Comparison of ENCODE assay signal across 15 cellular contexts in the genomic region with DNA sequence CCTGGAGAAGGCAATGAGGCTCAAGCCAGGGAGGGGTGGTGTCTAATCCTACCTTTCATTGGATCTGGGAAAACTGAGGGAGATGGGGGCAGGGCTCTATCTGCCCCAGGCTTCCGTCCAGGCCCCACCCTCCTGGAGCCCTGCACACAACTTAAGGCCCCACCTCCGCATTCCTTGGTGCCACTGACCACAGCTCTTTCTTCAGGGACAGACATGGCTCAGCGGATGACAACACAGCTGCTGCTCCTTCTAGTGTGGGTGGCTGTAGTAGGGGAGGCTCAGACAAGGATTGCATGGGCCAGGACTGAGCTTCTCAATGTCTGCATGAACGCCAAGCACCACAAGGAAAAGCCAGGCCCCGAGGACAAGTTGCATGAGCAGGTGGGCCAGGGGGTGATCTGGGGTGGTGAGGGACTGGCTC. TPM values are rescaled to one million over a fixed set of nuclear protein-coding genes. Genes with fewer than 3 reads are reported as not detected.
DNase-seq lines count a peak whose midpoint lies in the region; ATAC-seq and TF ChIP-seq lines count a peak whose summit lies in the region.
"Had no signal": no experiment of that assay in that cellular context is flagged by ENCODE, and none has a peak within 500 bp of the region (broad histone marks: within the 10 kb centered on the region; RNA-seq: fewer than 3 reads in every experiment).

Gene FOLR1 (plus strand): TSS at position 180 of the 421 bp plus-strand sequence. CDS start 34 bp downstream, at position 214.

- no peaks in the 10 kb centered on the region for H3F3A ChIP-seq in GM23338 (replicated peaks; ENCODE audit: low read depth)

- no peak within 1 kb of the TSS for H3K4me3 ChIP-seq in GM23338
- no peak within 1 kb of the TSS for H3K4me3 ChIP-seq in hepatocyte
- no peak within 1 kb of the TSS for H3K4me3 ChIP-seq in trophoblast cell (ENCODE audit: low read depth, low read length)
- H3K4me3 ChIP-seq: BLaER1 treated with 17β-estradiol and CSF1 and Interleukin-3, amounts not matched to agents 10 nM and 100 nM; colonic mucosa; right lobe of liver had no signal

- H4K91ac ChIP-seq in trophoblast cell (ENCODE audit: low read depth, low read length) = peak within 1 kb of the TSS; percentile 70

- no peak within 1 kb of the TSS for H2BK5ac ChIP-seq in trophoblast cell (ENCODE audit: low read depth, low read length, poor library complexity)

- H3K9me2 ChIP-seq in GM23338 (ENCODE audit: insufficient read depth) (no peaks in the 10 kb centered on the region), hepatocyte (replicated peaks; ENCODE audit: insufficient read depth) (no peaks in the 10 kb centered on the region)

- peaks cover 16% of the 10 kb centered on the region; the same call in 2 of the 3 replicates for H3K4me1 Mint-ChIP-seq in GM23338
- H3K4me1 Mint-ChIP-seq: stimulated activated naive CD8-positive, alpha-beta T cell treated with anti-CD3 and anti-CD28 coated beads, Interleukin-15, amount 100 ng/mL, for 72 hours had no signal

- H3K23ac ChIP-seq in trophoblast cell (ENCODE audit: low read length) = no peak within 1 kb of the TSS

- H3K27me3 Mint-ChIP-seq in GM23338 (ENCODE audit: insufficient read depth, low read depth, poor library complexity) = peaks cover 6% of the 10 kb centered on the region
- H3K27me3 Mint-ChIP-seq: stimulated activated naive CD8-positive, alpha-beta T cell treated with anti-CD3 and anti-CD28 coated beads, Interleukin-15, amount 100 ng/mL, for 72 hours had no signal

- H3K4me2 ChIP-seq in GM23338 (no peak within 1 kb of the TSS), hepatocyte (no peak within 1 kb of the TSS), trophoblast cell (ENCODE audit: low read length) (no peak within 1 kb of the TSS)

- H2AFZ ChIP-seq in GM23338 (peak within 1 kb of the TSS; percentile 47), hepatocyte (no peak within 1 kb of the TSS), trophoblast cell (ENCODE audit: insufficient read depth, low read length, poor library complexity) (no peak within 1 kb of the TSS)

- peaks cover 6% of the 10 kb centered on the region; the same call in 1 of the 2 replicates for H3K4me1 ChIP-seq in GM23338 (ENCODE audit: insufficient read depth)
- H3K4me1 ChIP-seq in hepatocyte (ENCODE audit: insufficient read depth) = no peaks in the 10 kb centered on the region
- H3K4me1 ChIP-seq in trophoblast cell (ENCODE audit: control insufficient read depth in 1 of 2, insufficient read depth in 2 of 2, low read length in 2 of 2) = peaks cover 15 to 22% of the 10 kb centered on the region in 2 experiments
- H3K4me1 ChIP-seq: colonic mucosa, right lobe of liver had no signal

- no peaks in the 10 kb centered on the region for H3K79me2 ChIP-seq in GM23338 (replicated peaks; ENCODE audit: insufficient read depth)
- H3K79me2 ChIP-seq in hepatocyte = no peaks in the 10 kb centered on the region
- H3K79me2 ChIP-seq in trophoblast cell (ENCODE audit: control insufficient read depth, insufficient read depth, low read length, poor library complexity) = no peaks in the 10 kb centered on the region

- H3K9me3 ChIP-seq in hepatocyte (ENCODE audit: low read depth) (no peaks in the 10 kb centered on the region), trophoblast cell (ENCODE audit: insufficient read depth, low read depth, low read length) (peaks cover 3% of the 10 kb centered on the region)
- H3K9me3 ChIP-seq: BLaER1 treated with 17β-estradiol and CSF1 and Interleukin-3, amounts not matched to agents 10 nM and 100 nM; colonic mucosa; right lobe of liver had no signal

- H3K27ac Mint-ChIP-seq in GM23338 = no peak within 1 kb of the TSS

- no peak within 1 kb of the TSS for H3K27ac ChIP-seq in GM23338 (ENCODE audit: low read depth)
- no peak within 1 kb of the TSS for H3K27ac ChIP-seq in hepatocyte
- H3K27ac ChIP-seq in trophoblast cell (ENCODE audit: low read depth, low read length) = no peak within 1 kb of the TSS
- H3K27ac ChIP-seq: BLaER1 treated with 17β-estradiol and CSF1 and Interleukin-3, amounts not matched to agents 10 nM and 100 nM; colonic mucosa; right lobe of liver had no signal

- peaks cover 5% of the 10 kb centered on the region for H3K79me1 ChIP-seq in trophoblast cell (ENCODE audit: low read length)

- no peak within 1 kb of the TSS for H3K9ac ChIP-seq in trophoblast cell (ENCODE audit: low read length)
- H3K9ac ChIP-seq: BLaER1 treated with 17β-estradiol and CSF1 and Interleukin-3, amounts not matched to agents 10 nM and 100 nM had no signal

- DNase-seq in GM23338 (ENCODE audit: low spot score) (peak; percentile 61), RPMI7951 (ENCODE audit: low read depth) (peak; percentile 44), hepatocyte (ENCODE audit: low spot score) (no peak), trophoblast cell (peak; percentile 46 to 52), globus pallidus (ENCODE audit: low spot score) (no peak), retina (no peak), Kasumi-1 (lab: John Stamatoyannopoulos, UW) (no peak)
- DNase-seq: colonic mucosa; NCI-H146; NCI-H524 treated with DMSO at 0.1 percent for 48 hours; right lobe of liver; SHP77 treated with DMSO at 0.1 percent for 48 hours; stimulated activated naive CD8-positive, alpha-beta T cell treated with anti-CD3 and anti-CD28 coated beads, Interleukin-15, amount 100 ng/mL, for 72 hours had no signal

- H4K12ac ChIP-seq in trophoblast cell (ENCODE audit: low read depth, low read length) = no peak within 1 kb of the TSS

- H3K36me3 ChIP-seq in GM23338 (ENCODE audit: insufficient read depth) (no peaks in the 10 kb centered on the region), hepatocyte (replicated peaks; ENCODE audit: insufficient read depth, low read depth) (no peaks in the 10 kb centered on the region), trophoblast cell (ENCODE audit: control insufficient read depth in 1 of 2, insufficient read depth in 2 of 2, low read length in 2 of 2) (no peaks in the 10 kb centered on the region)
- H3K36me3 ChIP-seq: BLaER1 treated with 17β-estradiol and CSF1 and Interleukin-3, amounts not matched to agents 10 nM and 100 nM; colonic mucosa; right lobe of liver had no signal

- no peak within 1 kb of the TSS for H2BK120ac ChIP-seq in trophoblast cell (ENCODE audit: insufficient read depth, low read length, poor library complexity)

- H3K4me3 Mint-ChIP-seq in GM23338 = no peak within 1 kb of the TSS
- H3K4me3 Mint-ChIP-seq: stimulated activated naive CD8-positive, alpha-beta T cell treated with anti-CD3 and anti-CD28 coated beads, Interleukin-15, amount 100 ng/mL, for 72 hours had no signal

- peak within 1 kb of the TSS; percentile 6 for H4K8ac ChIP-seq in trophoblast cell (ENCODE audit: low read depth, low read length)

- ATAC-seq in GM23338 (peak; percentile 81), HG03097 (IDR thresholded peaks at IDR 0.05; ENCODE audit: low FRiP score, unreplicated experiment) (no peak)
- ATAC-seq: right lobe of liver; stimulated activated naive CD8-positive, alpha-beta T cell treated with anti-CD3 and anti-CD28 coated beads, Interleukin-15, amount 100 ng/mL, for 72 hours had no signal

- no peak within 1 kb of the TSS for H3K4ac ChIP-seq in trophoblast cell (ENCODE audit: low read depth, low read length)

- no peaks in the 10 kb centered on the region for H3K9me3 Mint-ChIP-seq in GM23338
- H3K9me3 Mint-ChIP-seq: stimulated activated naive CD8-positive, alpha-beta T cell treated with anti-CD3 and anti-CD28 coated beads, Interleukin-15, amount 100 ng/mL, for 72 hours had no signal

- WGBS in hepatocyte (ENCODE audit: low lambda C conversion rate, missing lambda C conversion rate) = 60% methylated on average over 5 of the region's 5 CpGs
- no CpG with 5 or more reads among the region's 5 CpGs for WGBS in trophoblast cell (ENCODE audit: extremely low coverage, insufficient coverage, insufficient read length)

- TF ChIP-seq CTCF in GM23338 (conservative IDR thresholded peaks at IDR 0.05; ENCODE audit: low read depth in 2 of 2) (no peak), hepatocyte (IDR thresholded peaks at IDR 0.05; ENCODE audit: poor library complexity) (no peak)

- no peak within 1 kb of the TSS for H3K18ac ChIP-seq in trophoblast cell (ENCODE audit: low read length)

- H4K20me1 ChIP-seq in GM23338 (replicated peaks; ENCODE audit: insufficient read depth) (no peaks in the 10 kb centered on the region), hepatocyte (ENCODE audit: insufficient read depth, poor library complexity, severe bottlenecking) (no peaks in the 10 kb centered on the region)
- H4K20me1 ChIP-seq: BLaER1 treated with 17β-estradiol and CSF1 and Interleukin-3, amounts not matched to agents 10 nM and 100 nM had no signal

- H2AK5ac ChIP-seq in trophoblast cell (ENCODE audit: low read length) = peak within 1 kb of the TSS; percentile 96

- H3K27me3 ChIP-seq in GM23338 (ENCODE audit: insufficient read depth) (no peaks in the 10 kb centered on the region), hepatocyte (no peaks in the 10 kb centered on the region), trophoblast cell (ENCODE audit: insufficient read depth, low read length) (no peaks in the 10 kb centered on the region)
- H3K27me3 ChIP-seq: BLaER1 treated with 17β-estradiol and CSF1 and Interleukin-3, amounts not matched to agents 10 nM and 100 nM; colonic mucosa; right lobe of liver had no signal

- H3K14ac ChIP-seq in trophoblast cell (ENCODE audit: low read length) = no peak within 1 kb of the TSS

- H2BK12ac ChIP-seq in trophoblast cell (ENCODE audit: low read length) = peak within 1 kb of the TSS; percentile 24

- H3K36me3 Mint-ChIP-seq in GM23338 (ENCODE audit: low read depth) = no peaks in the 10 kb centered on the region

TF ChIP-seq in GM23338, 12 proteins besides CTCF, POLR2A, EP300 and RAD21 (continues in another document):
- TF ChIP-seq NANOG (IDR thresholded peaks at IDR 0.05; ENCODE audit: borderline replicate concordance) (no peak), ZNF331 (CRISPR knock-in tag; IDR thresholded peaks at IDR 0.05; ENCODE audit: low read depth) (no peak)
- TF ChIP-seq, protein P1, sequence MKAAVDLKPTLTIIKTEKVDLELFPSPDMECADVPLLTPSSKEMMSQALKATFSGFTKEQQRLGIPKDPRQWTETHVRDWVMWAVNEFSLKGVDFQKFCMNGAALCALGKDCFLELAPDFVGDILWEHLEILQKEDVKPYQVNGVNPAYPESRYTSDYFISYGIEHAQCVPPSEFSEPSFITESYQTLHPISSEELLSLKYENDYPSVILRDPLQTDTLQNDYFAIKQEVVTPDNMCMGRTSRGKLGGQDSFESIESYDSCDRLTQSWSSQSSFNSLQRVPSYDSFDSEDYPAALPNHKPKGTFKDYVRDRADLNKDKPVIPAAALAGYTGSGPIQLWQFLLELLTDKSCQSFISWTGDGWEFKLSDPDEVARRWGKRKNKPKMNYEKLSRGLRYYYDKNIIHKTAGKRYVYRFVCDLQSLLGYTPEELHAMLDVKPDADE (IDR thresholded peaks at IDR 0.05) = no peak

RNA-seq across cellular contexts. Expression of gene FOLR1, which starts in this region (rescaled TPM):
- total RNA-seq in GM23338 (2014; rRNA removed; shearing (Covaris generic)) = 0.27 TPM in 1 of 2 replicates, not detected in the other
- polyA plus RNA-seq in GM23338 (2016; fragmentation: Nextera tagmentation; extraction: Ambion mirVana) (0.42 and 0.68 TPM in 2 replicates), hepatocyte (13.4 and 26.8 TPM in 2 replicates)
- 0.10 TPM in 1 of 2 replicates, not detected in the other for total RNA-seq in RPMI7951 (2014; rRNA removed; shearing (Covaris generic))
- total RNA-seq in hepatocyte = 19.9 and 21.6 TPM in 2 replicates
- polyA plus RNA-seq in trophoblast cell (2013) = 33.1 and 40.4 TPM in 2 replicates
- total RNA-seq: right lobe of liver had no signal

Comparison
In these comparisons a context has a peak if more than half of its experiments do, and no peak if none do; other contexts are left out.
1. RNA of gene FOLR1 (total RNA-seq): 19.9 to 21.6 TPM in hepatocyte; 0.27 TPM in GM23338 and 0.10 TPM in RPMI7951; every median in the first group is over 10 times any median in the second.
2. Peak in DNase-seq and ATAC-seq in GM23338; RNA of the gene not detected or under 1 TPM.
3. Peak in DNase-seq in RPMI7951; RNA of the gene not detected or under 1 TPM.
4. DNase-seq: peak in trophoblast cell (2 of 2); none in hepatocyte (single experiment), globus pallidus (single experiment), retina (single experiment) and Kasumi-1 (0 of 2).